ENCODE assay signal across 28 cellular contexts in genomic region chr12:30942936-30943335, GRCh38. TPM values are rescaled to one million over a fixed set of nuclear protein-coding genes. Genes with fewer than 3 reads are reported as not detected.
A peak's percentile ranks its signal among the peaks of the same experiment; 100 is the strongest.
DNase-seq lines count a peak whose midpoint lies in the region; ATAC-seq and TF ChIP-seq lines count a peak whose summit lies in the region.
"Had no signal": no experiment of that assay in that cellular context is flagged by ENCODE, and none has a peak within 500 bp of the region (broad histone marks: within the 10 kb centered on the region; RNA-seq: fewer than 3 reads in every experiment).

No MANE protein-coding gene starts in this region.

- WGBS in heart right ventricle, 2 donors, result 86 to 88% methylated on average over 7 of the region's 7 CpGs

- no peaks in the 10 kb centered on the region for H3K9me3 ChIP-seq in heart right ventricle
- no peaks in the 10 kb centered on the region for H3K9me3 ChIP-seq in vagina
- H3K9me3 ChIP-seq: BE2C had no signal

- H3K4me1 ChIP-seq in heart right ventricle (no peaks in the 10 kb centered on the region), vagina (no peaks in the 10 kb centered on the region)
- H3K4me1 ChIP-seq: BE2C, BLaER1 had no signal

- H3K4me3 ChIP-seq in heart right ventricle, result no peak overlapping the region
- H3K4me3 ChIP-seq in vagina, result no peak overlapping the region
- H3K4me3 ChIP-seq: BLaER1, GM12878 had no signal

- H3K27me3 ChIP-seq in heart right ventricle (no peaks in the 10 kb centered on the region), vagina (no peaks in the 10 kb centered on the region)
- H3K27me3 ChIP-seq: BE2C, BLaER1 had no signal

- ATAC-seq in heart right ventricle, result no peak
- ATAC-seq: GM12878 had no signal

- no peaks in the 10 kb centered on the region for H3K36me3 ChIP-seq in heart right ventricle
- no peaks in the 10 kb centered on the region for H3K36me3 ChIP-seq in vagina
- H3K36me3 ChIP-seq: BE2C, BLaER1 had no signal

- TF ChIP-seq CTCF in heart right ventricle (IDR thresholded peaks at IDR 0.05) (no peak), vagina (IDR thresholded peaks at IDR 0.05) (no peak)

- no peak for TF ChIP-seq POLR2A in vagina (IDR thresholded peaks at IDR 0.05)

- intact Hi-C loops in cardiac septum (cut with DNase I), result no loop called here
- intact Hi-C loops in heart right ventricle (cut with DNase I), result no loop called here
- intact Hi-C loops in posterior vena cava (cut with DNase I), result no loop called here
- intact Hi-C loops in vagina (cut with DNase I), result no loop called here

- no peak overlapping the region for H3K27ac ChIP-seq in heart right ventricle
- no peak overlapping the region for H3K27ac ChIP-seq in vagina
- H3K27ac ChIP-seq: BLaER1 had no signal

- DNase-seq in cardiac septum (ENCODE audit: low spot score) (peak; percentile 68), heart right ventricle (no peak), left kidney (ENCODE audit: low read depth, low spot score) (peak; percentile 11), posterior vena cava (ENCODE audit: low spot score) (peak; percentile 11), AG08395 (ENCODE audit: low spot score) (no peak), vagina (ENCODE audit: extremely low spot score in 2 of 2) (no peak), NCI-H82 treated with DMSO at 0.1 percent for 48 hours (lab: John Stamatoyannopoulos, UW; ENCODE audit: unreplicated experiment) (no peak)
- DNase-seq: 8988T; ACHN; AML-193; BE2C; C1 segment of cervical spinal cord; CD4-positive, alpha-beta memory T cell; CD4-positive, CD25-positive, alpha-beta regulatory T cell; CD8-positive, alpha-beta memory T cell; COR-L47; DMS 273 treated with DMSO at 0.1 percent for 48 hours; DMS153; DMS53; DMS79; DND-41; EL; GDM1 had no signal

RNA-seq across cellular contexts. Expression of gene TSPAN11, which starts 16.4 kb away (rescaled TPM):
- 1.9 TPM for total RNA-seq in cardiac septum
- total RNA-seq in heart right ventricle, result 1 to 10 TPM in 6 of 10 donors, under 1 TPM in 4; 0.60 to 2.9 (median 1.1) TPM
- polyA plus RNA-seq in heart right ventricle, result under 1 TPM; 0.66 to 0.67 TPM
- 1 to 10 TPM; 2.7 to 3.6 TPM for total RNA-seq in posterior vena cava
- total RNA-seq in vagina, result 2.5 TPM
- total RNA-seq: CD4-positive, alpha-beta memory T cell; CD4-positive, CD25-positive, alpha-beta regulatory T cell; CD8-positive, alpha-beta memory T cell; Daoy; G401 had no signal
- polyA plus RNA-seq: CD14-positive monocyte; CD4-positive, alpha-beta memory T cell; CD4-positive, CD25-positive, alpha-beta regulatory T cell; CD8-positive, alpha-beta memory T cell had no signal

Comparison
In these comparisons a context has a peak if more than half of its experiments do, and no peak if none do; other contexts are left out.
1. DNase-seq: peak in cardiac septum (single experiment), left kidney (single experiment) and posterior vena cava (single experiment); none in heart right ventricle (0 of 2), AG08395 (single experiment), vagina (0 of 2) and NCI-H82 treated with DMSO at 0.1 percent for 48 hours (single experiment).